In genomic region chr22:43976861-43977795, GRCh38 we compare ENCODE assay signal across 30 cellular contexts. TPM values are rescaled to one million over a fixed set of nuclear protein-coding genes. Genes with fewer than 3 reads are reported as not detected.
"Had no signal": no experiment of that assay in that cellular context is flagged by ENCODE, and none has a peak within 500 bp of the region (broad histone marks: within the 10 kb centered on the region; RNA-seq: fewer than 3 reads in every experiment).

No MANE protein-coding gene starts in this region.

- ATAC-seq: activated naive CD8-positive, alpha-beta T cell treated with anti-CD3 and anti-CD28 coated beads, Interleukin-2, amount 50 U/mL, for 24 hours; gastroesophageal sphincter; left colon; naive thymus-derived CD8-positive, alpha-beta T cell; stimulated activated naive B cell treated with anti-CD40 and anti-IgM and Interleukin-4, amounts not matched to agents 10 μg/mL and 1 μg/mL and 100 μg/mL, for 72 hours had no signal

- DNase-seq: activated CD4-positive, alpha-beta memory T cell treated with anti-CD3 and anti-CD28 coated beads for 36 hours; activated CD4-positive, alpha-beta T cell treated with anti-CD3 and anti-CD28 coated beads, Interleukin-2, amount 10 ng/mL, durations not matched to agents 24 days and 14 days; activated CD4-positive, CD25-positive, alpha-beta regulatory T cell treated with anti-CD3 and anti-CD28 coated beads, Interleukin-2, amount 50 U/mL, for 72 hours; activated CD8-positive, alpha-beta memory T cell treated with anti-CD3 and anti-CD28 coated beads, Interleukin-2, amount 50 U/mL, for 4 hours; activated gamma-delta T cell treated with Interleukin-2 at 50 U/mL for 16 hours; activated naive CD8-positive, alpha-beta T cell treated with anti-CD3 and anti-CD28 coated beads, Interleukin-2, amount 50 U/mL, for 24 hours; activated T-cell treated with anti-CD3 and anti-CD28 coated beads, Interleukin-2, amount 50 U/mL, for 1 hour; amygdala; central memory CD4-positive, alpha-beta T cell; effector memory CD4-positive, alpha-beta T cell; kidney; left colon; naive thymus-derived CD8-positive, alpha-beta T cell; stimulated activated CD4-positive, alpha-beta T cell treated with anti-CD3 and anti-CD28 coated beads, Interleukin-15, amount 100 ng/mL, for 24 hours; stimulated activated CD4-positive, alpha-beta T cell treated with anti-CD3 and anti-CD28 coated beads, Interleukin-2, amount 100 ng/mL, for 24 hours; stimulated activated naive B cell treated with anti-CD40 and anti-IgM and Interleukin-4, amounts not matched to agents 10 μg/mL and 1 μg/mL and 100 μg/mL, for 72 hours; stomach; T-helper 9 cell; thyroid gland; upper lobe of left lung had no signal

- H3K4me3 Mint-ChIP-seq: activated CD4-positive, alpha-beta memory T cell treated with anti-CD3 and anti-CD28 coated beads for 36 hours; activated CD4-positive, alpha-beta T cell treated with anti-CD3 and anti-CD28 coated beads, Interleukin-2, amount 10 ng/mL, durations not matched to agents 24 days and 14 days; activated naive CD4-positive, alpha-beta T cell treated with anti-CD3 and anti-CD28 coated beads, Interleukin-2, amount 50 U/mL, for 24 hours; activated naive CD8-positive, alpha-beta T cell treated with anti-CD3 and anti-CD28 coated beads, Interleukin-2, amount 50 U/mL, for 24 hours; activated T-helper 1 cell treated with anti-CD3 and anti-CD28 coated beads, Interleukin-12 subunit alpha, Interleukin-12 subunit beta, Interleukin-2, Interleukin-4 antibody, amounts not matched to agents 30 ng/mL and 10 ng/mL and 1 ng/mL, durations not matched to agents 14 hours and 24 hours and 36 hours; naive thymus-derived CD8-positive, alpha-beta T cell; stimulated activated naive B cell treated with anti-CD40 and anti-IgM and Interleukin-4, amounts not matched to agents 10 μg/mL and 1 μg/mL and 100 μg/mL, for 72 hours; T-helper 1 cell treated with Interleukin-12 subunit alpha and Interleukin-12 subunit beta and Interleukin-4 antibody, amounts not matched to agents 30 μg/mL and 1 μg/mL, for 36 hours had no signal

- H3K27ac Mint-ChIP-seq: activated CD4-positive, alpha-beta memory T cell treated with anti-CD3 and anti-CD28 coated beads for 36 hours; activated CD4-positive, alpha-beta T cell treated with anti-CD3 and anti-CD28 coated beads, Interleukin-2, amount 10 ng/mL, durations not matched to agents 24 days and 14 days; activated naive CD4-positive, alpha-beta T cell treated with anti-CD3 and anti-CD28 coated beads, Interleukin-2, amount 50 U/mL, for 24 hours; activated naive CD8-positive, alpha-beta T cell treated with anti-CD3 and anti-CD28 coated beads, Interleukin-2, amount 50 U/mL, for 24 hours; activated T-helper 1 cell treated with anti-CD3 and anti-CD28 coated beads, Interleukin-12 subunit alpha, Interleukin-12 subunit beta, Interleukin-2, Interleukin-4 antibody, amounts not matched to agents 30 ng/mL and 10 ng/mL and 1 ng/mL, durations not matched to agents 14 hours and 24 hours and 36 hours; stimulated activated naive B cell treated with anti-CD40 and anti-IgM and Interleukin-4, amounts not matched to agents 10 μg/mL and 1 μg/mL and 100 μg/mL, for 72 hours; T-helper 1 cell treated with Interleukin-12 subunit alpha and Interleukin-12 subunit beta and Interleukin-4 antibody, amounts not matched to agents 30 μg/mL and 1 μg/mL, for 36 hours had no signal

- H3K27me3 ChIP-seq: breast epithelium, gastroesophageal sphincter, hepatocyte, neutrophil, stomach, thyroid gland, upper lobe of left lung, vagina had no signal

- H3K27ac ChIP-seq: breast epithelium, gastroesophageal sphincter, hepatocyte, neutrophil, stomach, thyroid gland, upper lobe of left lung, vagina had no signal

- H3K9me3 ChIP-seq: breast epithelium, gastroesophageal sphincter, neutrophil, stomach, thyroid gland, upper lobe of left lung, vagina had no signal

- H3K4me1 ChIP-seq: breast epithelium, gastroesophageal sphincter, stomach, thyroid gland, upper lobe of left lung, vagina had no signal

- H3K27me3 Mint-ChIP-seq: activated CD4-positive, alpha-beta memory T cell treated with anti-CD3 and anti-CD28 coated beads for 36 hours; activated CD4-positive, alpha-beta T cell treated with anti-CD3 and anti-CD28 coated beads, Interleukin-2, amount 10 ng/mL, durations not matched to agents 24 days and 14 days; activated naive CD4-positive, alpha-beta T cell treated with anti-CD3 and anti-CD28 coated beads, Interleukin-2, amount 50 U/mL, for 24 hours; activated naive CD8-positive, alpha-beta T cell treated with anti-CD3 and anti-CD28 coated beads, Interleukin-2, amount 50 U/mL, for 24 hours; naive thymus-derived CD8-positive, alpha-beta T cell; progenitor cell of endocrine pancreas; stimulated activated naive B cell treated with anti-CD40 and anti-IgM and Interleukin-4, amounts not matched to agents 10 μg/mL and 1 μg/mL and 100 μg/mL, for 72 hours had no signal

- H3K9me3 Mint-ChIP-seq: activated CD4-positive, alpha-beta memory T cell treated with anti-CD3 and anti-CD28 coated beads for 36 hours; activated CD4-positive, alpha-beta T cell treated with anti-CD3 and anti-CD28 coated beads, Interleukin-2, amount 10 ng/mL, durations not matched to agents 24 days and 14 days; activated naive CD4-positive, alpha-beta T cell treated with anti-CD3 and anti-CD28 coated beads, Interleukin-2, amount 50 U/mL, for 24 hours; activated naive CD8-positive, alpha-beta T cell treated with anti-CD3 and anti-CD28 coated beads, Interleukin-2, amount 50 U/mL, for 24 hours; activated T-helper 1 cell treated with anti-CD3 and anti-CD28 coated beads, Interleukin-12 subunit alpha, Interleukin-12 subunit beta, Interleukin-2, Interleukin-4 antibody, amounts not matched to agents 30 ng/mL and 10 ng/mL and 1 ng/mL, durations not matched to agents 14 hours and 24 hours and 36 hours; naive thymus-derived CD8-positive, alpha-beta T cell; stimulated activated naive B cell treated with anti-CD40 and anti-IgM and Interleukin-4, amounts not matched to agents 10 μg/mL and 1 μg/mL and 100 μg/mL, for 72 hours; T-helper 1 cell treated with Interleukin-12 subunit alpha and Interleukin-12 subunit beta and Interleukin-4 antibody, amounts not matched to agents 30 μg/mL and 1 μg/mL, for 36 hours had no signal

- H3K4me3 ChIP-seq: breast epithelium, gastroesophageal sphincter, hepatocyte, smooth muscle cell, stomach, thyroid gland, upper lobe of left lung, vagina had no signal

- H3K4me1 Mint-ChIP-seq: activated CD4-positive, alpha-beta T cell treated with anti-CD3 and anti-CD28 coated beads, Interleukin-2, amount 10 ng/mL, durations not matched to agents 24 days and 14 days; activated naive CD4-positive, alpha-beta T cell treated with anti-CD3 and anti-CD28 coated beads, Interleukin-2, amount 50 U/mL, for 24 hours; activated naive CD8-positive, alpha-beta T cell treated with anti-CD3 and anti-CD28 coated beads, Interleukin-2, amount 50 U/mL, for 24 hours; stimulated activated naive B cell treated with anti-CD40 and anti-IgM and Interleukin-4, amounts not matched to agents 10 μg/mL and 1 μg/mL and 100 μg/mL, for 72 hours had no signal

RNA-seq across cellular contexts. Expression of gene PNPLA3, which starts 53.5 kb away (rescaled TPM):
- total RNA-seq: gastroesophageal sphincter, vagina had no signal
- polyA plus RNA-seq: naive thymus-derived CD8-positive, alpha-beta T cell had no signal
